9 cellular contexts compared by ENCODE assay signal in genomic region chr6:130027948-130028347, GRCh38. TPM values are rescaled to one million over a fixed set of nuclear protein-coding genes. Genes with fewer than 3 reads are reported as not detected.
DNase-seq lines count a peak whose midpoint lies in the region; ATAC-seq and TF ChIP-seq lines count a peak whose summit lies in the region.
"Had no signal": no experiment of that assay in that cellular context is flagged by ENCODE, and none has a peak within 500 bp of the region (broad histone marks: within the 10 kb centered on the region; RNA-seq: fewer than 3 reads in every experiment).

No MANE protein-coding gene starts in this region.

- no peak overlapping the region for H3K9ac ChIP-seq in neural progenitor cell

- H3K4me1 Mint-ChIP-seq in activated naive CD8-positive, alpha-beta T cell treated with anti-CD3 and anti-CD28 coated beads, Interleukin-2, amount 50 U/mL, for 24 hours: peaks cover 75% of the 10 kb centered on the region
- H3K4me1 Mint-ChIP-seq in neural progenitor cell: no peaks in the 10 kb centered on the region

- no TSS peak for BruUV-seq in PC-9 (replicated peaks; lab: Mats Ljungman, UMichigan)

- peak overlapping the region; percentile 77 for H3K27ac Mint-ChIP-seq in activated naive CD8-positive, alpha-beta T cell treated with anti-CD3 and anti-CD28 coated beads, Interleukin-2, amount 50 U/mL, for 24 hours
- H3K27ac Mint-ChIP-seq in neural progenitor cell: no peak overlapping the region

- H3K9me2 ChIP-seq in PC-9 (ENCODE audit: insufficient read depth): no peaks in the 10 kb centered on the region

- H3K4me2 ChIP-seq in neural progenitor cell (no peak overlapping the region), PC-9 (no peak overlapping the region)

- no peak for DNase-seq in activated naive CD8-positive, alpha-beta T cell treated with anti-CD3 and anti-CD28 coated beads, Interleukin-2, amount 50 U/mL, for 24 hours
- DNase-seq in HCEC 1CT (no peak), neural progenitor cell (ENCODE audit: low spot score) (no peak), PC-9 (no peak), pons (ENCODE audit: low spot score) (no peak)
- DNase-seq: RPMI8226 had no signal

- POLR2A ChIA-PET in PC-9 (lab: Charles Lee; ENCODE audit: unreplicated experiment): no interaction called here

- H3K4me3 ChIP-seq in neural progenitor cell (no peak overlapping the region), PC-9 (no peak overlapping the region)

- no peaks in the 10 kb centered on the region for H3K27me3 Mint-ChIP-seq in activated naive CD8-positive, alpha-beta T cell treated with anti-CD3 and anti-CD28 coated beads, Interleukin-2, amount 50 U/mL, for 24 hours
- no peaks in the 10 kb centered on the region for H3K27me3 Mint-ChIP-seq in neural progenitor cell (ENCODE audit: insufficient read depth, low read depth)

- no peak overlapping the region for H2AFZ ChIP-seq in neural progenitor cell (replicated peaks)
- no peak overlapping the region for H2AFZ ChIP-seq in PC-9

- H3K4me3 Mint-ChIP-seq in activated naive CD8-positive, alpha-beta T cell treated with anti-CD3 and anti-CD28 coated beads, Interleukin-2, amount 50 U/mL, for 24 hours: peak overlapping the region; percentile 52
- H3K4me3 Mint-ChIP-seq in neural progenitor cell: no peak overlapping the region

- CTCF ChIA-PET in PC-9 (lab: Charles Lee): no interaction called here

- intact Hi-C loops in PC-9 (cut with micrococcal nuclease; ENCODE audit: unreplicated experiment): no loop called here

- H3F3A ChIP-seq in neural progenitor cell (ENCODE audit: low read depth): no peaks in the 10 kb centered on the region
- no peaks in the 10 kb centered on the region for H3F3A ChIP-seq in PC-9 (ENCODE audit: insufficient read depth, low read depth)

- H3K9me3 Mint-ChIP-seq in activated naive CD8-positive, alpha-beta T cell treated with anti-CD3 and anti-CD28 coated beads, Interleukin-2, amount 50 U/mL, for 24 hours: no peaks in the 10 kb centered on the region
- H3K9me3 Mint-ChIP-seq in neural progenitor cell: no peaks in the 10 kb centered on the region

- no peaks in the 10 kb centered on the region for H3K27me3 ChIP-seq in neural progenitor cell
- no peaks in the 10 kb centered on the region for H3K27me3 ChIP-seq in PC-9 (ENCODE audit: insufficient read depth, low read depth)

- H4K20me1 ChIP-seq in neural progenitor cell (ENCODE audit: low read depth): no peaks in the 10 kb centered on the region
- no peaks in the 10 kb centered on the region for H4K20me1 ChIP-seq in PC-9 (ENCODE audit: insufficient read depth)

- H3K27ac ChIP-seq in neural progenitor cell (no peak overlapping the region), PC-9 (no peak overlapping the region)

- H3K79me2 ChIP-seq in neural progenitor cell (ENCODE audit: low read depth): peaks cover 5% of the 10 kb centered on the region
- H3K79me2 ChIP-seq in PC-9 (ENCODE audit: low read depth): no peaks in the 10 kb centered on the region

- TF ChIP-seq CTCF in neural progenitor cell (IDR thresholded peaks at IDR 0.05) (no peak), PC-9 (conservative IDR thresholded peaks at IDR 0.05) (no peak)

- H3K36me3 ChIP-seq in neural progenitor cell: no peaks in the 10 kb centered on the region
- H3K36me3 ChIP-seq in PC-9 (ENCODE audit: low read depth): no peaks in the 10 kb centered on the region

- peak; percentile 94 for ATAC-seq in GM18511 (IDR thresholded peaks at IDR 0.05; ENCODE audit: unreplicated experiment)
- ATAC-seq in GM21381 (IDR thresholded peaks at IDR 0.05; ENCODE audit: unreplicated experiment): peak; percentile 86
- peak; percentile 88 for ATAC-seq in HG03175 (IDR thresholded peaks at IDR 0.05; ENCODE audit: unreplicated experiment)
- ATAC-seq in activated naive CD8-positive, alpha-beta T cell treated with anti-CD3 and anti-CD28 coated beads, Interleukin-2, amount 50 U/mL, for 24 hours: peak; percentile 62

- H3K36me3 Mint-ChIP-seq in activated naive CD8-positive, alpha-beta T cell treated with anti-CD3 and anti-CD28 coated beads, Interleukin-2, amount 50 U/mL, for 24 hours (ENCODE audit: low read depth): peaks cover 21% of the 10 kb centered on the region
- peaks cover 23% of the 10 kb centered on the region for H3K36me3 Mint-ChIP-seq in neural progenitor cell

- H3K4me1 ChIP-seq in neural progenitor cell: no peaks in the 10 kb centered on the region
- no peaks in the 10 kb centered on the region for H3K4me1 ChIP-seq in PC-9 (replicated peaks; ENCODE audit: insufficient read depth)

- H3K9me3 ChIP-seq in neural progenitor cell (ENCODE audit: low read depth) (no peaks in the 10 kb centered on the region), PC-9 (ENCODE audit: insufficient read depth, low read depth) (no peaks in the 10 kb centered on the region)

RNA-seq across cellular contexts. Expression of gene L3MBTL3, which starts 9.6 kb away (rescaled TPM):
- total RNA-seq in neural progenitor cell (ENCODE audit: low replicate concordance): 18.0 and 22.2 TPM in 2 replicates
- 6.1 and 9.8 TPM in 2 replicates for total RNA-seq in PC-9 (2021)
